In the genomic region with DNA sequence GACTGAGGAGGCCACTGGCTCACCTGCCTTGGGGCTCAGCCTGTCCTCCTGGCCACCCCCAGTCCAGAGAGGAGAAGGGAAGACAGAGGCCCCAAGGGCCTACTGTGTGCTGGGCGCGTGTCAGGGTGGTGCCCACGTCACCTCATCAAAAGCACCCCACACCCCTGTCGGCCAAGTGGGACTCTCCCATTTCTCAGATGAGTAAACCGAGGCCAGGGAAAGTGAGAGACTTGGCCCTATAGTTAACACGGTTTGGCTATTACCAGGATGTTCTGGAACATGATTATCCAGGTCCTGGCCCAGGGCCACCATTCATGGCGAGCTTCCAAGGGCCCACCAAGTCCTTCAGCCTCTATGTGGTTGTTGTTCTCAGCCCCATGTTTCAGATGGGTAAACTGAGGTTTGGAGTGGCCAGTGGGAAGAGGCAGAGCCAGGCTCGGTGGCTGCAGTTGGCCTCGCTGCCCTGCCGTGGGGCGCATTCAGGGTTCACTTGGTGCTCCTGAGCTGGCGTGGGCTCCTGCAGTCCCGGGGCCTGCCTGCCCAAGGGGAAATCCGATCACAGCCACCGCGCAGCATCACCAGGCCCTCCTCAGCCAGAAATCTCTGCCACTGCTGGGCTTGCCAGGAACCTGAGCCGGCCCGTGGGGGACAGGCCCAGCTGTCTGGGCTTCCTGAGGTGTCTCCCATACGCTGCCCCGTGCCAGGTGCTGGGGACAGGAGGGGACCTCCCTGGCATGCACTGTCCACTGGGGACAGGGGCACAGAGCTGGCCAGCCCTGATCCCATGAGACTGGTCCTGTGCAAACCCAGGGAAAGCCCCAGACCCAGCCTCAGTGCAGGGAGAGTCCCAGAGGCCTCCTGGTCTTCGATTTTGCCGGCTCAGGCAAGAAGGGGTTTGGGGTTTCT, we compare ENCODE assay signal across 11 cellular contexts. TPM values are rescaled to one million over a fixed set of nuclear protein-coding genes. Genes with fewer than 3 reads are reported as not detected.
DNase-seq lines count a peak whose midpoint lies in the region; ATAC-seq lines count a peak whose summit lies in the region.
"Had no signal": no experiment of that assay in that cellular context is flagged by ENCODE, and none has a peak within 500 bp of the region (broad histone marks: within the 10 kb centered on the region; RNA-seq: fewer than 3 reads in every experiment).

No MANE protein-coding gene starts in this region.

- H3K27me3 ChIP-seq in H7 (ENCODE audit: control insufficient read depth, insufficient read depth, low read length), result no peaks in the 10 kb centered on the region
- H3K27me3 ChIP-seq: esophagus squamous epithelium had no signal

- no peaks in the 10 kb centered on the region for H3K27me3 Mint-ChIP-seq in IgD-negative memory B cell
- H3K27me3 Mint-ChIP-seq in stimulated activated memory B cell treated with anti-CD40 and anti-IgM and Interleukin-4, amounts not matched to agents 10 μg/mL and 1 μg/mL and 100 μg/mL, for 72 hours, result no peaks in the 10 kb centered on the region

- no peaks in the 10 kb centered on the region for H3K9me3 Mint-ChIP-seq in IgD-negative memory B cell
- no peaks in the 10 kb centered on the region for H3K9me3 Mint-ChIP-seq in stimulated activated memory B cell treated with anti-CD40 and anti-IgM and Interleukin-4, amounts not matched to agents 10 μg/mL and 1 μg/mL and 100 μg/mL, for 72 hours

- H3K36me3 ChIP-seq in H7 (replicated peaks; ENCODE audit: control insufficient read depth, insufficient read depth, low read length), result no peaks in the 10 kb centered on the region
- H3K36me3 ChIP-seq: esophagus squamous epithelium had no signal

- peak overlapping the region; percentile 13 to 88 (median 70) for H3K4me3 Mint-ChIP-seq in IgD-negative memory B cell
- peak overlapping the region; percentile 68 for H3K4me3 Mint-ChIP-seq in stimulated activated memory B cell treated with anti-CD40 and anti-IgM and Interleukin-4, amounts not matched to agents 10 μg/mL and 1 μg/mL and 100 μg/mL, for 72 hours

- H3K27ac Mint-ChIP-seq in IgD-negative memory B cell, result peak overlapping the region; percentile 75 to 97 (median 89)
- H3K27ac Mint-ChIP-seq in stimulated activated memory B cell treated with anti-CD40 and anti-IgM and Interleukin-4, amounts not matched to agents 10 μg/mL and 1 μg/mL and 100 μg/mL, for 72 hours, result peak overlapping the region; percentile 96

- peaks cover 8 to 13% (median 9%) of the 10 kb centered on the region in 3 donors for H3K4me1 Mint-ChIP-seq in IgD-negative memory B cell
- peaks cover 53% of the 10 kb centered on the region for H3K4me1 Mint-ChIP-seq in stimulated activated memory B cell treated with anti-CD40 and anti-IgM and Interleukin-4, amounts not matched to agents 10 μg/mL and 1 μg/mL and 100 μg/mL, for 72 hours

- H3K4me3 ChIP-seq in H7 (ENCODE audit: insufficient read depth, low read depth, low read length), result no peak overlapping the region
- H3K4me3 ChIP-seq: esophagus squamous epithelium had no signal

- DNase-seq in H7 (peak; percentile 55), RPMI8226 (no peak), AG08396 (ENCODE audit: low spot score) (no peak)
- no peak for DNase-seq in stimulated activated naive CD4-positive, alpha-beta T cell treated with Interleukin-2 at 50 U/mL for 16 hours (lab: John Stamatoyannopoulos, UW)
- DNase-seq: activated CD4-positive, alpha-beta T cell treated with anti-CD3 and anti-CD28 coated beads, Interleukin-2, amount 50 U/mL, for 48 hours; aorta; esophagus squamous epithelium; left cardiac atrium had no signal

- ATAC-seq in GM18909 (IDR thresholded peaks at IDR 0.05; ENCODE audit: poor library complexity, unreplicated experiment), result peak; percentile 74
- peak; percentile 82 for ATAC-seq in stimulated activated memory B cell treated with anti-CD40 and anti-IgM and Interleukin-4, amounts not matched to agents 10 μg/mL and 1 μg/mL and 100 μg/mL, for 72 hours

- H3K36me3 Mint-ChIP-seq in IgD-negative memory B cell, result no peaks in the 10 kb centered on the region
- no peaks in the 10 kb centered on the region for H3K36me3 Mint-ChIP-seq in stimulated activated memory B cell treated with anti-CD40 and anti-IgM and Interleukin-4, amounts not matched to agents 10 μg/mL and 1 μg/mL and 100 μg/mL, for 72 hours

RNA-seq across cellular contexts. Expression of gene ACTB, which starts 10.9 kb away (rescaled TPM):
- total RNA-seq in H7 (2014; rRNA removed; shearing (Covaris generic)), result 5,240 and 5,611 TPM in 2 replicates
- 10,465 TPM for polyA plus RNA-seq in IgD-negative memory B cell

RNA-seq across cellular contexts. Expression of gene FBXL18, which starts 27.7 kb away (rescaled TPM):
- total RNA-seq in H7 (2014; rRNA removed; shearing (Covaris generic)), result 8.2 and 8.3 TPM in 2 replicates
- polyA plus RNA-seq in IgD-negative memory B cell, result 1.3 TPM

RNA-seq across cellular contexts. Expression of gene FSCN1, which starts 51.3 kb away (rescaled TPM):
- total RNA-seq in H7 (2014; rRNA removed; shearing (Covaris generic)), result 725 and 892 TPM in 2 replicates
- 0.80 TPM for polyA plus RNA-seq in IgD-negative memory B cell
